Comparison of ENCODE assay signal across 24 cellular contexts in genomic region chr6:170297577-170298330, GRCh38. TPM values are rescaled to one million over a fixed set of nuclear protein-coding genes. Genes with fewer than 3 reads are reported as not detected.
A peak's percentile ranks its signal among the peaks of the same experiment; 100 is the strongest.
DNase-seq lines count a peak whose midpoint lies in the region; ATAC-seq, FAIRE-seq and TF ChIP-seq lines count a peak whose summit lies in the region.
"Had no signal": no experiment of that assay in that cellular context is flagged by ENCODE, and none has a peak within 500 bp of the region (broad histone marks: within the 10 kb centered on the region; RNA-seq: fewer than 3 reads in every experiment).

No MANE protein-coding gene starts in this region.

- ATAC-seq in GM21515 (IDR thresholded peaks at IDR 0.05; ENCODE audit: unreplicated experiment) = no peak
- no peak for ATAC-seq in GM19395 (IDR thresholded peaks at IDR 0.05; ENCODE audit: unreplicated experiment)
- ATAC-seq: activated CD8-positive, alpha-beta memory T cell treated with anti-CD3 and anti-CD28 coated beads, Interleukin-2, amount 10 ng/mL, durations not matched to agents 7 days and 5 days; HCT116 had no signal

- no peaks in the 10 kb centered on the region for H3K79me2 ChIP-seq in H9 (ENCODE audit: insufficient read depth, low read length)
- no peaks in the 10 kb centered on the region for H3K79me2 ChIP-seq in neural progenitor cell (ENCODE audit: low read depth)
- H3K79me2 ChIP-seq: parathyroid adenoma had no signal

- no peak overlapping the region for H2AFZ ChIP-seq in H9 (ENCODE audit: low read length)
- no peak overlapping the region for H2AFZ ChIP-seq in neural progenitor cell (replicated peaks)
- H2AFZ ChIP-seq: parathyroid adenoma had no signal

- H3K18ac ChIP-seq in H9 (ENCODE audit: insufficient read length, low read depth, low read length) = no peak overlapping the region

- H3K27me3 Mint-ChIP-seq in H9 (ENCODE audit: low read depth) (peaks cover 80% of the 10 kb centered on the region), neural progenitor cell (ENCODE audit: insufficient read depth, low read depth) (peaks cover 14% of the 10 kb centered on the region)

- H3K4me3 Mint-ChIP-seq in H9 (peak overlapping the region; percentile 30 to 55; a peak in 4 of 5 replicates), neural progenitor cell (peak overlapping the region; percentile 66)
- H3K4me3 Mint-ChIP-seq: activated CD8-positive, alpha-beta memory T cell treated with anti-CD3 and anti-CD28 coated beads, Interleukin-2, amount 10 ng/mL, durations not matched to agents 7 days and 5 days; memory B cell had no signal

- no peak overlapping the region for H2AK5ac ChIP-seq in H9 (ENCODE audit: insufficient read length, low read length)

- H2BK12ac ChIP-seq in H9 (ENCODE audit: insufficient read length, low read depth, low read length) = no peak overlapping the region

- no peaks in the 10 kb centered on the region for H3K79me1 ChIP-seq in H9 (ENCODE audit: insufficient read depth, low read depth, low read length, poor library complexity, severe bottlenecking)

- H3K4me1 Mint-ChIP-seq in H9 = peaks cover 42 to 48% of the 10 kb centered on the region in 2 experiments
- peaks cover 56% of the 10 kb centered on the region for H3K4me1 Mint-ChIP-seq in neural progenitor cell

- H4K5ac ChIP-seq in H9 (ENCODE audit: insufficient read length, low read depth, low read length) = no peak overlapping the region

- H3T11ph ChIP-seq in H9 (ENCODE audit: low read length) = no peak overlapping the region

- H2BK15ac ChIP-seq in H9 (ENCODE audit: low read depth, low read length) = no peak overlapping the region

- H3K27me3 ChIP-seq in H9 (ENCODE audit: insufficient read depth, low read length) (peaks cover 30% of the 10 kb centered on the region), neural progenitor cell (peaks cover 15% of the 10 kb centered on the region), testis (no peaks in the 10 kb centered on the region)

- peak; percentile 67 for FAIRE-seq in frontal cortex (lab: Jason Lieb, UNC)
- FAIRE-seq: HTR-8/SVneo, islet of Langerhans, small intestine had no signal

- peaks cover 4% of the 10 kb centered on the region for H3K23me2 ChIP-seq in H9 (ENCODE audit: insufficient read length, low read depth, low read length, poor library complexity, severe bottlenecking)

- DNase-seq in H9 (no peak), NCI-H748 (lab: John Stamatoyannopoulos, UW; ENCODE audit: unreplicated experiment) (peak; percentile 94), frontal cortex (ENCODE audit: low spot score in 2 of 2) (no peak), neural progenitor cell (ENCODE audit: low spot score) (peak; percentile 73), NCI-H1105 treated with DMSO at 0.1 percent for 48 hours (lab: John Stamatoyannopoulos, UW) (no peak), testis (no peak)
- DNase-seq: activated CD4-positive, CD25-positive, alpha-beta regulatory T cell treated with anti-CD3 and anti-CD28 coated beads, Interleukin-2, amount 50 U/mL, for 72 hours; activated CD8-positive, alpha-beta memory T cell treated with anti-CD3 and anti-CD28 coated beads, Interleukin-2, amount 10 ng/mL, durations not matched to agents 7 days and 5 days; activated gamma-delta T cell; AML-193; cortex of kidney; DMS 273 treated with DMSO at 0.1 percent for 48 hours; NCI-H2171; SIG-M5 had no signal

- H3K4me2 ChIP-seq in H9 (ENCODE audit: insufficient read depth, insufficient read length, low read length) (no peak overlapping the region), neural progenitor cell (peak overlapping the region; percentile 100)

- peaks cover 60% of the 10 kb centered on the region for H3F3A ChIP-seq in neural progenitor cell (ENCODE audit: low read depth)

- H3K27ac ChIP-seq in H9 (ENCODE audit: insufficient read length, low read depth, low read length) (no peak overlapping the region), neural progenitor cell (peak overlapping the region; percentile 87), testis (no peak overlapping the region)
- H3K27ac ChIP-seq: ascending aorta, parathyroid adenoma, tibial artery had no signal

- H3K27ac Mint-ChIP-seq in H9 (peak overlapping the region in 1 of 3 experiments; percentile 76; a peak in 2 of 7 replicates), neural progenitor cell (peak overlapping the region; percentile 85)
- H3K27ac Mint-ChIP-seq: activated CD8-positive, alpha-beta memory T cell treated with anti-CD3 and anti-CD28 coated beads, Interleukin-2, amount 10 ng/mL, durations not matched to agents 7 days and 5 days; memory B cell had no signal

- H3K4me1 ChIP-seq in H9 (ENCODE audit: insufficient read depth, low read length) = peaks cover 8% of the 10 kb centered on the region; the same call in 1 of the 2 replicates
- H3K4me1 ChIP-seq in neural progenitor cell = peaks cover 55% of the 10 kb centered on the region
- H3K4me1 ChIP-seq in testis = peaks cover 11% of the 10 kb centered on the region

- H2BK20ac ChIP-seq in H9 (ENCODE audit: low read depth, low read length, poor library complexity, severe bottlenecking) = no peak overlapping the region

- TF ChIP-seq CTCF in H9 (conservative IDR thresholded peaks at IDR 0.05) = no peak
- TF ChIP-seq CTCF in neural progenitor cell (IDR thresholded peaks at IDR 0.05) = no peak
- no peak for TF ChIP-seq CTCF in testis (IDR thresholded peaks at IDR 0.05)

- H3K9me3 Mint-ChIP-seq in H9 = peaks cover 39 to 41% of the 10 kb centered on the region in 2 experiments
- peaks cover 26% of the 10 kb centered on the region for H3K9me3 Mint-ChIP-seq in neural progenitor cell

- no peak overlapping the region for H3K4ac ChIP-seq in H9 (ENCODE audit: low read depth, low read length)

- H3K9ac ChIP-seq in H9 (ENCODE audit: extremely low read depth, insufficient read length, low read length) (no peak overlapping the region), neural progenitor cell (no peak overlapping the region)
- H3K9ac ChIP-seq: parathyroid adenoma had no signal

- H3K4me3 ChIP-seq in neural progenitor cell = peak overlapping the region; percentile 94
- H3K4me3 ChIP-seq in testis = no peak overlapping the region

- no peak overlapping the region for H3K23ac ChIP-seq in H9 (ENCODE audit: insufficient read length, low read depth, low read length)

- H3K36me3 ChIP-seq in neural progenitor cell (no peaks in the 10 kb centered on the region), testis (ENCODE audit: low read depth, missing control alignments) (no peaks in the 10 kb centered on the region)
- H3K36me3 ChIP-seq: ascending aorta, tibial artery had no signal

- no peak overlapping the region for H2BK120ac ChIP-seq in H9 (ENCODE audit: low read depth, low read length, poor library complexity, severe bottlenecking)

- no peak overlapping the region for H3K14ac ChIP-seq in H9 (ENCODE audit: insufficient read depth, low read length)

- H4K20me1 ChIP-seq in H9 (ENCODE audit: control insufficient read depth, insufficient read depth, insufficient read length) (no peaks in the 10 kb centered on the region), neural progenitor cell (ENCODE audit: low read depth) (no peaks in the 10 kb centered on the region)

- H3K9me3 ChIP-seq in H9 (ENCODE audit: control insufficient read depth, low read depth, low read length) (peaks cover 21% of the 10 kb centered on the region), neural progenitor cell (ENCODE audit: low read depth) (no peaks in the 10 kb centered on the region), testis (no peaks in the 10 kb centered on the region)
- H3K9me3 ChIP-seq: ascending aorta, tibial artery had no signal

- no CpG with 5 or more reads among the region's 11 CpGs for WGBS in H9 (ENCODE audit: extremely low coverage, insufficient read length, low lambda C conversion rate)
- 54 to 61% methylated on average over 11 of the region's 11 CpGs for WGBS in testis, 2 donors

- H4K8ac ChIP-seq in H9 (replicated peaks; ENCODE audit: insufficient read length, low read depth, low read length) = no peak overlapping the region

- intact Hi-C loops in testis (cut with DNase I; ENCODE audit: low total_unique reads) = loop anchor here (10.0 kb wide), 1 partner anchor 463 kb away; no protein-coding TSS in a partner anchor

- no peak for TF ChIP-seq POLR2A in testis (IDR thresholded peaks at IDR 0.05)

- H3K36me3 Mint-ChIP-seq in H9 (ENCODE audit: insufficient read depth in 1 of 3, low read depth in 3 of 3) (peaks cover 32 to 45% (median 33%) of the 10 kb centered on the region in 3 experiments), neural progenitor cell (peaks cover 18% of the 10 kb centered on the region)

- H4K91ac ChIP-seq in H9 (ENCODE audit: insufficient read length, low read depth, low read length) = no peak overlapping the region

- no peak overlapping the region for H3K56ac ChIP-seq in H9 (ENCODE audit: insufficient read length, low read depth, low read length)

- no peak overlapping the region for H2BK5ac ChIP-seq in H9 (ENCODE audit: insufficient read length, low read length)

RNA-seq across cellular contexts. Expression of gene DLL1, which starts 6.9 kb away (rescaled TPM):
- 2.7 and 2.8 TPM in 2 replicates for total RNA-seq in H9 (2021)
- total RNA-seq in frontal cortex = 9.0 TPM
- 35.9 and 91.8 TPM in 2 replicates for total RNA-seq in neural progenitor cell (ENCODE audit: low replicate concordance)
- total RNA-seq in testis = 1 to 10 TPM; 4.6 to 5.5 TPM
- polyA plus RNA-seq in testis (ENCODE audit: insufficient read depth, low read depth, low replicate concordance) = 2.8 TPM

RNA-seq across cellular contexts. Expression of gene FAM120B, which starts 8.8 kb away (rescaled TPM):
- 14.9 and 16.7 TPM in 2 replicates for total RNA-seq in H9 (2021)
- total RNA-seq in frontal cortex = 57.5 TPM
- total RNA-seq in neural progenitor cell (ENCODE audit: low replicate concordance) = 19.7 and 20.3 TPM in 2 replicates
- 10 to 100 TPM; 40.6 to 62.2 TPM for total RNA-seq in testis
- polyA plus RNA-seq in testis (ENCODE audit: insufficient read depth, low read depth, low replicate concordance) = 33.8 TPM

Comparison
In these comparisons a context has a peak if more than half of its experiments do, and no peak if none do; other contexts are left out.
1. DNase-seq: peak in NCI-H748 (single experiment) and neural progenitor cell (single experiment); none in H9 (single experiment), frontal cortex (0 of 2), NCI-H1105 treated with DMSO at 0.1 percent for 48 hours (single experiment) and testis (single experiment).